24 cellular contexts compared by ENCODE assay signal in genomic region chrX:11480626-11481025, GRCh38.
DNase-seq lines count a peak whose midpoint lies in the region; ATAC-seq and TF ChIP-seq lines count a peak whose summit lies in the region.
"Had no signal": no experiment of that assay in that cellular context is flagged by ENCODE, and none has a peak within 500 bp of the region (broad histone marks: within the 10 kb centered on the region; RNA-seq: fewer than 3 reads in every experiment).

No MANE protein-coding gene starts in this region.

- no peak overlapping the region for H4K8ac ChIP-seq in mesenchymal stem cell (ENCODE audit: low read length)

- H2BK120ac ChIP-seq in mesenchymal stem cell (ENCODE audit: low read depth, low read length) = no peak overlapping the region

- peaks cover 11% of the 10 kb centered on the region for H3K9me3 Mint-ChIP-seq in chondrocyte (ENCODE audit: low read depth)
- H3K9me3 Mint-ChIP-seq: activated CD4-positive, alpha-beta memory T cell treated with anti-CD3 and anti-CD28 coated beads, Interleukin-2, amount 10 ng/mL, durations not matched to agents 7 days and 5 days; type B pancreatic cell had no signal

- H3K4me3 ChIP-seq in mesenchymal stem cell (ENCODE audit: insufficient read depth in 1 of 2, low read depth in 1 of 2, low read length in 2 of 2) = no peak overlapping the region
- no peak overlapping the region for H3K4me3 ChIP-seq in BE2C (ENCODE audit: low read depth, low read length)
- H3K4me3 ChIP-seq: heart left ventricle, SK-N-MC had no signal

- peak overlapping the region; percentile 30 for H3K9ac ChIP-seq in mesenchymal stem cell (ENCODE audit: low read length)
- H3K9ac ChIP-seq: KMS-11 had no signal

- H2AFZ ChIP-seq in mesenchymal stem cell (ENCODE audit: low read depth, low read length) = no peak overlapping the region

- no peak overlapping the region for H2AK5ac ChIP-seq in mesenchymal stem cell (ENCODE audit: low read length, severe bottlenecking)

- H3K4me1 ChIP-seq in mesenchymal stem cell (ENCODE audit: control insufficient read depth, insufficient read depth, low read depth, low read length) (no peaks in the 10 kb centered on the region), BE2C (no peaks in the 10 kb centered on the region)

- peak overlapping the region; percentile 58 for H3K27ac Mint-ChIP-seq in chondrocyte (ENCODE audit: unreplicated experiment)
- H3K27ac Mint-ChIP-seq: activated CD4-positive, alpha-beta memory T cell treated with anti-CD3 and anti-CD28 coated beads, Interleukin-2, amount 10 ng/mL, durations not matched to agents 7 days and 5 days; B cell; type B pancreatic cell had no signal

- TF ChIP-seq CTCF in chondrocyte (IDR thresholded peaks at IDR 0.05) = no peak
- TF ChIP-seq CTCF in BE2C (IDR thresholded peaks at IDR 0.05; ENCODE audit: low read depth, low read length) = no peak

- H3K27me3 Mint-ChIP-seq in chondrocyte (ENCODE audit: low read depth) = no peaks in the 10 kb centered on the region
- H3K27me3 Mint-ChIP-seq: type B pancreatic cell had no signal

- no peak overlapping the region for H4K91ac ChIP-seq in mesenchymal stem cell (ENCODE audit: low read length)

- no peak overlapping the region for H3K4me3 Mint-ChIP-seq in chondrocyte (ENCODE audit: unreplicated experiment)
- H3K4me3 Mint-ChIP-seq: activated CD4-positive, alpha-beta memory T cell treated with anti-CD3 and anti-CD28 coated beads, Interleukin-2, amount 10 ng/mL, durations not matched to agents 7 days and 5 days; B cell; type B pancreatic cell had no signal

- H3K79me1 ChIP-seq in mesenchymal stem cell (replicated peaks; ENCODE audit: low read length, poor library complexity, severe bottlenecking) = no peaks in the 10 kb centered on the region

- H3K36me3 ChIP-seq in mesenchymal stem cell (ENCODE audit: control insufficient read depth in 1 of 2, insufficient read depth in 2 of 2, low read depth in 1 of 2, low read length in 2 of 2) (no peaks in the 10 kb centered on the region), BE2C (no peaks in the 10 kb centered on the region)
- H3K36me3 ChIP-seq: heart left ventricle had no signal

- H2BK15ac ChIP-seq in mesenchymal stem cell (ENCODE audit: low read depth, poor library complexity, severe bottlenecking) = no peak overlapping the region

- H3K27me3 ChIP-seq in mesenchymal stem cell (ENCODE audit: control insufficient read depth in 1 of 2, insufficient read depth in 1 of 2, low read length in 2 of 2) (no peaks in the 10 kb centered on the region), BE2C (no peaks in the 10 kb centered on the region)

- no peak overlapping the region for H3K4ac ChIP-seq in mesenchymal stem cell (ENCODE audit: low read depth in 1 of 2, low read length in 2 of 2)

- H3K9me3 ChIP-seq in mesenchymal stem cell (ENCODE audit: control insufficient read depth, low read length) (no peaks in the 10 kb centered on the region), BE2C (no peaks in the 10 kb centered on the region)
- H3K9me3 ChIP-seq: heart left ventricle had no signal

- H3K4me1 Mint-ChIP-seq in chondrocyte (ENCODE audit: low read depth) = peaks cover 32% of the 10 kb centered on the region
- H3K4me1 Mint-ChIP-seq: activated CD4-positive, alpha-beta memory T cell treated with anti-CD3 and anti-CD28 coated beads, Interleukin-2, amount 10 ng/mL, durations not matched to agents 7 days and 5 days; B cell had no signal

- no peak overlapping the region for H3K4me2 ChIP-seq in mesenchymal stem cell (ENCODE audit: low read length, poor library complexity, severe bottlenecking)
- H3K4me2 ChIP-seq: KMS-11 had no signal

- ATAC-seq in GM21423 (IDR thresholded peaks at IDR 0.05; ENCODE audit: unreplicated experiment) = no peak

- no peak overlapping the region for H3K14ac ChIP-seq in mesenchymal stem cell (ENCODE audit: low read length in 2 of 2)

- no peak overlapping the region for H3K27ac ChIP-seq in mesenchymal stem cell (ENCODE audit: low read length, poor library complexity, severe bottlenecking)
- H3K27ac ChIP-seq: 22Rv1, KMS-11, SK-N-MC had no signal

- H3K36me3 Mint-ChIP-seq in chondrocyte (ENCODE audit: low read depth) = no peaks in the 10 kb centered on the region
- H3K36me3 Mint-ChIP-seq: type B pancreatic cell had no signal

- no peak overlapping the region for H2BK5ac ChIP-seq in mesenchymal stem cell (ENCODE audit: low read depth, low read length, poor library complexity, severe bottlenecking)

- DNase-seq in DMS153 (lab: John Stamatoyannopoulos, UW) (peak; percentile 4), DMS153 treated with DMSO at 0.1 percent for 48 hours (lab: John Stamatoyannopoulos, UW; ENCODE audit: unreplicated experiment) (no peak), NCI-H748 (lab: John Stamatoyannopoulos, UW; ENCODE audit: unreplicated experiment) (peak; percentile 73), chondrocyte (ENCODE audit: low spot score) (no peak), mesenchymal stem cell (no peak), BE2C (no peak)
- no peak for DNase-seq in activated CD8-positive, alpha-beta memory T cell treated with anti-CD3 and anti-CD28 coated beads for 24 hours
- DNase-seq: activated CD4-positive, alpha-beta memory T cell treated with anti-CD3 and anti-CD28 coated beads, Interleukin-2, amount 10 ng/mL, durations not matched to agents 7 days and 5 days; activated CD4-positive, CD25-positive, alpha-beta regulatory T cell; activated naive CD4-positive, alpha-beta T cell; amygdala; central memory CD4-positive, alpha-beta T cell; effector CD4-positive, alpha-beta T cell; H7; heart left ventricle; MV-4-11; NK-92 treated with Interleukin-12 subunit alpha and Interleukin-12 subunit beta, amount 100 ng/mL, for 24 hours; stimulated activated CD4-positive, alpha-beta T cell treated with anti-CD3 and anti-CD28 coated beads, Interleukin-4, amount 100 ng/mL, for 4 hours had no signal

- H2BK12ac ChIP-seq in mesenchymal stem cell (ENCODE audit: low read length in 2 of 2) = no peak overlapping the region

- H3K18ac ChIP-seq in mesenchymal stem cell (ENCODE audit: low read depth in 1 of 2, low read length in 2 of 2) = no peak overlapping the region

- no peak overlapping the region for H3K23ac ChIP-seq in mesenchymal stem cell (ENCODE audit: low read length in 2 of 2)

Comparison
In these comparisons a context has a peak if more than half of its experiments do, and no peak if none do; other contexts are left out.
1. DNase-seq: peak in DMS153 (single experiment) and NCI-H748 (single experiment); none in DMS153 treated with DMSO at 0.1 percent for 48 hours (single experiment), chondrocyte (single experiment), mesenchymal stem cell (single experiment), activated CD8-positive, alpha-beta memory T cell treated with anti-CD3 and anti-CD28 coated beads for 24 hours (single experiment) and BE2C (single experiment).